Comparison of ENCODE assay signal across 16 cellular contexts in the genomic region with DNA sequence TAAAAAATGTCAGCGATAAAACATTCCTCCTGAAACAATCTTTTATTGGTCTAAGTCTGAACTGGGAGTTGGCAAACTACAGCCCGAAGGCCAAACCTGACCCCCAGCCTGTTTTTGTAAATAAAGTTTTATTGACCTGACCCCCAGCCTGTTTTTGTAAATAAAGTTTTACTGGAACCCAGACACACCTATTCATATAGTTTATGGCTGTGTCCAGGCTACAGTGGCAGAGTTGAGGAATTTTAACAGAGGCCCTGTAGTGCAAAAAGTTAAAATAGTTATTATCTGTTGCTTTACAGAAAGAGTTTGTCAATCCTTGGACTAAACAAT.
"Had no signal": no experiment of that assay in that cellular context is flagged by ENCODE, and none has a peak within 500 bp of the region (broad histone marks: within the 10 kb centered on the region; RNA-seq: fewer than 3 reads in every experiment).

No MANE protein-coding gene starts in this region.

- H3K4me1 ChIP-seq: foreskin keratinocyte, psoas muscle, suprapubic skin had no signal

- H3K27ac ChIP-seq: epithelial cell of prostate, foreskin keratinocyte, psoas muscle, skin epidermis, suprapubic skin had no signal

- FAIRE-seq: TTC549 had no signal

- H3K4me3 ChIP-seq: psoas muscle, skin epidermis, suprapubic skin had no signal

- ATAC-seq: activated CD4-positive, alpha-beta T cell treated with anti-CD3 and anti-CD28 coated beads for 36 hours; activated naive CD4-positive, alpha-beta T cell treated with anti-CD3 and anti-CD28 coated beads, Interleukin-2, amount 50 U/mL, for 72 hours; foreskin keratinocyte; psoas muscle; stimulated activated naive CD8-positive, alpha-beta T cell treated with anti-CD3 and anti-CD28 coated beads, Interleukin-15, amount 100 ng/mL, for 72 hours; WTC11 had no signal

- H3K27me3 ChIP-seq: foreskin keratinocyte, suprapubic skin had no signal

- H3K9me3 ChIP-seq: psoas muscle, suprapubic skin had no signal

- DNase-seq: activated CD4-positive, alpha-beta memory T cell treated with anti-CD3 and anti-CD28 coated beads for 36 hours; activated CD4-positive, alpha-beta T cell treated with anti-CD3 and anti-CD28 coated beads for 36 hours; activated gamma-delta T cell treated with Interleukin-2 at 50 U/mL for 16 hours; activated T-cell treated with anti-CD3 and anti-CD28 coated beads for 4 hours; effector CD8-positive, alpha-beta T cell; foreskin keratinocyte; hypothalamus; midbrain; psoas muscle; stimulated activated naive CD8-positive, alpha-beta T cell treated with anti-CD3 and anti-CD28 coated beads, Interleukin-15, amount 100 ng/mL, for 72 hours had no signal

- H3K36me3 ChIP-seq: suprapubic skin had no signal
